ENCODE assay signal across 9 cellular contexts in the genomic region with DNA sequence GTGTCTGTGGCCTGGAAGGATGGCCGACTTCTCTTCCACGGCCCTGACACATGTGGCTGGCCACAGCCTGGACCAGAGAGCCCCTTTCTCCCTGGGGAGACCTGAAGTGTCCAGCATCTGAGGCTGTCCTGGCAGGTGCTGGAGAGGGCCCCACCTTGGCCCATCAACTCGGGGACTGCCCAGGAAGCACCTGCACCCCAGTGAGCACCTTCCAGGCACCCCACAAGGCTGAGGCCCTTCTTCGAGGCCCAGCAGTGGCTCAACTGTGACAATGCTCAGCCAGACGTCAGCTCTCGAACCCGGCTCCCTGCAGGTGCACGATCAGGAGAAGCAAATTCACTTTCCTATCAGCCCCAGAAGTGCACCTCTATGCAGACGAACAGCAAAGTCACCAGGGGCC.
DNase-seq lines count a peak whose midpoint lies in the region; ATAC-seq lines count a peak whose summit lies in the region.
"Had no signal": no experiment of that assay in that cellular context is flagged by ENCODE, and none has a peak within 500 bp of the region (broad histone marks: within the 10 kb centered on the region; RNA-seq: fewer than 3 reads in every experiment).

No MANE protein-coding gene starts in this region.

- no peak for DNase-seq in central memory CD8-positive, alpha-beta T cell (ENCODE audit: low spot score in 2 of 2)
- DNase-seq in NCI-H524 treated with DMSO at 0.1 percent for 48 hours (lab: John Stamatoyannopoulos, UW) (no peak), cerebellar nuclear complex (lab: John Stamatoyannopoulos, UW) (no peak), activated gamma-delta T cell treated with Interleukin-2 at 50 U/mL for 16 hours (no peak), DMS53 treated with DMSO at 0.1 percent for 48 hours (lab: John Stamatoyannopoulos, UW; ENCODE audit: unreplicated experiment) (no peak)

- peaks cover 29% of the 10 kb centered on the region for H3K36me3 ChIP-seq in BLaER1

- H3K4me3 ChIP-seq in BLaER1, result peak overlapping the region; percentile 48; the same call in 1 of the 2 replicates
- H3K4me3 ChIP-seq: lung had no signal

- H3K27me3 ChIP-seq in BLaER1, result no peaks in the 10 kb centered on the region

- H3K27ac Mint-ChIP-seq in central memory CD8-positive, alpha-beta T cell (ENCODE audit: low read depth), result peak overlapping the region; percentile 95

- H3K27me3 Mint-ChIP-seq in central memory CD8-positive, alpha-beta T cell, result no peaks in the 10 kb centered on the region

- H3K27ac ChIP-seq in BLaER1, result peak overlapping the region; percentile 85

- ATAC-seq in GM19452 (IDR thresholded peaks at IDR 0.05; ENCODE audit: unreplicated experiment) (peak; percentile 1), HG03196 (IDR thresholded peaks at IDR 0.05; ENCODE audit: unreplicated experiment) (peak; percentile 13)
- ATAC-seq in central memory CD8-positive, alpha-beta T cell (replicated peaks; ENCODE audit: extremely low read depth, poor library complexity, severe bottlenecking), result no peak

- H3K4me1 Mint-ChIP-seq in central memory CD8-positive, alpha-beta T cell, result peaks cover 48% of the 10 kb centered on the region

- H3K4me1 ChIP-seq in BLaER1, result peaks cover 68% of the 10 kb centered on the region

- H3K9me3 ChIP-seq in BLaER1, result no peaks in the 10 kb centered on the region

- H3K9ac ChIP-seq in BLaER1, result peak overlapping the region; percentile 74

- no peaks in the 10 kb centered on the region for H4K20me1 ChIP-seq in BLaER1

- H3K9me3 Mint-ChIP-seq in central memory CD8-positive, alpha-beta T cell, result no peaks in the 10 kb centered on the region

- peaks cover 37% of the 10 kb centered on the region for H3K36me3 Mint-ChIP-seq in central memory CD8-positive, alpha-beta T cell (ENCODE audit: insufficient read depth)

- H3K4me2 ChIP-seq in BLaER1, result peak overlapping the region; percentile 92

- peak overlapping the region; percentile 49 for H3K4me3 Mint-ChIP-seq in central memory CD8-positive, alpha-beta T cell
